Comparison of ENCODE assay signal across 10 cellular contexts in the genomic region with DNA sequence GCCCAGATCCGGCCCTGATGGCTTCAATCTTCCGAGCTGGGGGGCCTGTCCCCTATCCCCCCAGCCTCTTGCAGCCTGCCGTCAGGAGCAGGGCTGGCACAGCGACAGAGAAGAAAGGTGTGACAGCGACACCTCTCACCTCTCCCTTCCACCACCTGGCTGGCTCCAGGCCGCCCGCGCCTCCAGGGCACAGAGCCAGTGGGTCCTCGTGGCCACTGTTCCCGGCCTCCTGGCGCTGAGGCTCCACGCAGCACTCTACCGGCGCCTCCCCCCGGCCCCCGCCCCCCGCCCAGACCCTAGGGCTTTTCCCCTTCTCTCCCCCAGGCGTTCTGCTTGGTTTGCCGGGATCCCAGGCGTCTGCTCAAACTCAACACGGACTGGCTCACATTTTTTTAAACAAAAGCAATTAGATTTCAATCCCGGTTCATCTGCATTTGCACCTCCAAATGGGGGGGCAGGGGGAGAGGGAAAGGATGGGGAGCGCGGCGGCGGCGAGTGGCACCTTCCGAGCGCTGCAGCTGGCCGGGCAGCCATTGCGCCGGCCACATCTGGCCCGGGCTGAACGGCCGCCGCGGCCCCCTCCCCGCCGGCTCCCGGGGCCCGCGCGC. TPM values are rescaled to one million over a fixed set of nuclear protein-coding genes. Genes with fewer than 3 reads are reported as not detected.
A peak's percentile ranks its signal among the peaks of the same experiment; 100 is the strongest.
DNase-seq lines count a peak whose midpoint lies in the region; ATAC-seq and TF ChIP-seq lines count a peak whose summit lies in the region.
"Had no signal": no experiment of that assay in that cellular context is flagged by ENCODE, and none has a peak within 500 bp of the region (broad histone marks: within the 10 kb centered on the region; RNA-seq: fewer than 3 reads in every experiment).

No MANE protein-coding gene starts in this region.

- 1% methylated on average over 33 of the region's 43 CpGs for WGBS in hepatocyte (ENCODE audit: low lambda C conversion rate, missing lambda C conversion rate)

- ATAC-seq in activated naive CD8-positive, alpha-beta T cell treated with anti-CD3 and anti-CD28 coated beads, Interleukin-2, amount 10 ng/mL, durations not matched to agents 7 days and 5 days (ENCODE audit: low read depth): no peak
- ATAC-seq in thoracic aorta (ENCODE audit: insufficient number of reproducible peaks, low FRiP score, low read depth) (no peak), GM21423 (IDR thresholded peaks at IDR 0.05; ENCODE audit: unreplicated experiment) (no peak)
- ATAC-seq in naive thymus-derived CD4-positive, alpha-beta T cell: no peak
- ATAC-seq: gastrocnemius medialis had no signal

- H3K4me3 ChIP-seq in hepatocyte (no peak overlapping the region), thoracic aorta (peak overlapping the region; percentile 55)
- no peak overlapping the region for H3K4me3 ChIP-seq in naive thymus-derived CD4-positive, alpha-beta T cell (ENCODE audit: low read length)
- no peak overlapping the region for H3K4me3 ChIP-seq in CD4-positive, alpha-beta memory T cell (ENCODE audit: low read length in 2 of 2)

- intact Hi-C loops in naive thymus-derived CD4-positive, alpha-beta T cell (cut with micrococcal nuclease): loop anchor here (1.0 to 10.0 kb wide), 8 partner anchors 12 to 1703 kb away; a partner anchor contains a TSS
- intact Hi-C loops in CD4-positive, alpha-beta memory T cell (cut with micrococcal nuclease): loop anchor here (1.0 to 10.0 kb wide), 4 partner anchors 12 to 183 kb away; a partner anchor contains a TSS

- H3K4me2 ChIP-seq in hepatocyte: peak overlapping the region; percentile 75

- TF ChIP-seq CTCF in hepatocyte (IDR thresholded peaks at IDR 0.05; ENCODE audit: poor library complexity) (peak; percentile 2), thoracic aorta (IDR thresholded peaks at IDR 0.05) (no peak)

- peaks cover 75% of the 10 kb centered on the region for H3K27me3 Mint-ChIP-seq in activated naive CD8-positive, alpha-beta T cell treated with anti-CD3 and anti-CD28 coated beads, Interleukin-2, amount 10 ng/mL, durations not matched to agents 7 days and 5 days
- H3K27me3 Mint-ChIP-seq in activated naive CD8-positive, alpha-beta T cell treated with anti-CD3 and anti-CD28 coated beads for 36 hours: peaks cover 84% of the 10 kb centered on the region
- peaks cover 60 to 82% (median 67%) of the 10 kb centered on the region in 5 donors for H3K27me3 Mint-ChIP-seq in naive thymus-derived CD4-positive, alpha-beta T cell
- H3K27me3 Mint-ChIP-seq in CD4-positive, alpha-beta memory T cell: peaks cover 57 to 64% of the 10 kb centered on the region in 2 donors

- no peaks in the 10 kb centered on the region for H3K36me3 ChIP-seq in hepatocyte (replicated peaks; ENCODE audit: insufficient read depth, low read depth)
- H3K36me3 ChIP-seq in thoracic aorta: no peaks in the 10 kb centered on the region
- no peaks in the 10 kb centered on the region for H3K36me3 ChIP-seq in naive thymus-derived CD4-positive, alpha-beta T cell (ENCODE audit: control insufficient read depth in 2 of 3, insufficient read depth in 3 of 3, low read length in 3 of 3)
- H3K36me3 ChIP-seq in CD4-positive, alpha-beta memory T cell (ENCODE audit: insufficient read depth, low read length): no peaks in the 10 kb centered on the region
- H3K36me3 ChIP-seq: gastrocnemius medialis had no signal

- no peaks in the 10 kb centered on the region for H3K9me2 ChIP-seq in hepatocyte (replicated peaks; ENCODE audit: insufficient read depth)

- H3K79me2 ChIP-seq in hepatocyte: no peaks in the 10 kb centered on the region

- no peaks in the 10 kb centered on the region for H4K20me1 ChIP-seq in hepatocyte (ENCODE audit: insufficient read depth, poor library complexity, severe bottlenecking)

- H3K4me1 ChIP-seq in hepatocyte (ENCODE audit: insufficient read depth) (peaks cover 32% of the 10 kb centered on the region), thoracic aorta (ENCODE audit: control insufficient read depth in 1 of 2, low read depth in 2 of 2) (peaks cover 10 to 25% of the 10 kb centered on the region in 2 donors)
- peaks cover 24 to 40% of the 10 kb centered on the region in 2 donors for H3K4me1 ChIP-seq in naive thymus-derived CD4-positive, alpha-beta T cell (ENCODE audit: control insufficient read depth in 2 of 2, insufficient read depth in 2 of 2, low read length in 2 of 2)
- peaks cover 47% of the 10 kb centered on the region for H3K4me1 ChIP-seq in CD4-positive, alpha-beta memory T cell (ENCODE audit: insufficient read depth, low read length)

- H3K4me1 Mint-ChIP-seq in activated naive CD8-positive, alpha-beta T cell treated with anti-CD3 and anti-CD28 coated beads, Interleukin-2, amount 10 ng/mL, durations not matched to agents 7 days and 5 days: peaks cover 33% of the 10 kb centered on the region
- H3K4me1 Mint-ChIP-seq in activated naive CD8-positive, alpha-beta T cell treated with anti-CD3 and anti-CD28 coated beads for 36 hours: peaks cover 42% of the 10 kb centered on the region
- peaks cover 21 to 47% (median 39%) of the 10 kb centered on the region in 7 donors for H3K4me1 Mint-ChIP-seq in naive thymus-derived CD4-positive, alpha-beta T cell
- peaks cover 15 to 50% (median 29%) of the 10 kb centered on the region in 4 donors for H3K4me1 Mint-ChIP-seq in CD4-positive, alpha-beta memory T cell

- peak overlapping the region; percentile 45 for H3K4me3 Mint-ChIP-seq in activated naive CD8-positive, alpha-beta T cell treated with anti-CD3 and anti-CD28 coated beads, Interleukin-2, amount 10 ng/mL, durations not matched to agents 7 days and 5 days
- H3K4me3 Mint-ChIP-seq in activated naive CD8-positive, alpha-beta T cell treated with anti-CD3 and anti-CD28 coated beads for 36 hours: no peak overlapping the region
- H3K4me3 Mint-ChIP-seq in naive thymus-derived CD4-positive, alpha-beta T cell: peak overlapping the region in 2 of 10 donors; percentile 42 to 45
- H3K4me3 Mint-ChIP-seq in CD4-positive, alpha-beta memory T cell: peak overlapping the region in 1 of 8 donors; percentile 36
- H3K4me3 Mint-ChIP-seq: activated B cell treated with CpG ODN at 0.5 μM for 24 hours had no signal

- CTCF ChIA-PET in naive thymus-derived CD4-positive, alpha-beta T cell (lab: Charles Lee): no interaction called here
- CTCF ChIA-PET in CD4-positive, alpha-beta memory T cell (lab: Charles Lee; ENCODE audit: partially characterized antibody): interaction anchor here (1.0 to 1.5 kb wide), 2 partner anchors 25 to 158 kb away, joined by 3 read pairs; no protein-coding TSS in a partner anchor

- H3K27ac Mint-ChIP-seq in activated naive CD8-positive, alpha-beta T cell treated with anti-CD3 and anti-CD28 coated beads, Interleukin-2, amount 10 ng/mL, durations not matched to agents 7 days and 5 days: no peak overlapping the region
- H3K27ac Mint-ChIP-seq in activated naive CD8-positive, alpha-beta T cell treated with anti-CD3 and anti-CD28 coated beads for 36 hours: no peak overlapping the region
- H3K27ac Mint-ChIP-seq in naive thymus-derived CD4-positive, alpha-beta T cell: no peak overlapping the region
- H3K27ac Mint-ChIP-seq in CD4-positive, alpha-beta memory T cell: peak overlapping the region in 1 of 7 donors; percentile 84

- no peak for DNase-seq in activated naive CD8-positive, alpha-beta T cell treated with anti-CD3 and anti-CD28 coated beads, Interleukin-2, amount 10 ng/mL, durations not matched to agents 7 days and 5 days
- no peak for DNase-seq in activated naive CD8-positive, alpha-beta T cell treated with anti-CD3 and anti-CD28 coated beads for 36 hours
- DNase-seq in NCI-H2227 treated with DMSO at 0.1 percent for 48 hours (lab: John Stamatoyannopoulos, UW): peak; percentile 65
- no peak for DNase-seq in hepatocyte (ENCODE audit: low spot score)
- no peak for DNase-seq in thoracic aorta (ENCODE audit: low spot score)
- no peak for DNase-seq in naive thymus-derived CD4-positive, alpha-beta T cell
- no peak for DNase-seq in CD4-positive, alpha-beta memory T cell
- DNase-seq: activated B cell treated with CpG ODN at 0.5 μM for 24 hours, gastrocnemius medialis had no signal

- H3K27ac ChIP-seq in hepatocyte (no peak overlapping the region), thoracic aorta (no peak overlapping the region)
- H3K27ac ChIP-seq in naive thymus-derived CD4-positive, alpha-beta T cell (ENCODE audit: low read depth, low read length): no peak overlapping the region
- no peak overlapping the region for H3K27ac ChIP-seq in CD4-positive, alpha-beta memory T cell (ENCODE audit: low read depth, low read length)
- H3K27ac ChIP-seq: gastrocnemius medialis had no signal

- H3K9me3 Mint-ChIP-seq in activated naive CD8-positive, alpha-beta T cell treated with anti-CD3 and anti-CD28 coated beads, Interleukin-2, amount 10 ng/mL, durations not matched to agents 7 days and 5 days: no peaks in the 10 kb centered on the region
- no peaks in the 10 kb centered on the region for H3K9me3 Mint-ChIP-seq in activated naive CD8-positive, alpha-beta T cell treated with anti-CD3 and anti-CD28 coated beads for 36 hours
- peaks cover 0 to 9% (median 0%) of the 10 kb centered on the region in 11 donors for H3K9me3 Mint-ChIP-seq in naive thymus-derived CD4-positive, alpha-beta T cell
- H3K9me3 Mint-ChIP-seq in CD4-positive, alpha-beta memory T cell: peaks cover 0 to 15% (median under 1%) of the 10 kb centered on the region in 8 donors
- H3K9me3 Mint-ChIP-seq: activated B cell treated with CpG ODN at 0.5 μM for 24 hours had no signal

- POLR2A ChIA-PET in activated naive CD8-positive, alpha-beta T cell treated with anti-CD3 and anti-CD28 coated beads, Interleukin-2, amount 10 ng/mL, durations not matched to agents 7 days and 5 days (lab: Charles Lee): interaction anchor here (4.3 to 7.8 kb wide), 2 partner anchors 27 to 31 kb away, joined by 17 to 76 read pairs; a partner anchor contains a TSS
- POLR2A ChIA-PET in naive thymus-derived CD4-positive, alpha-beta T cell (lab: Charles Lee): interaction anchor here (0.9 to 6.4 kb wide), 6 partner anchors 8 to 31 kb away, joined by 3 to 51 read pairs (median 4); a partner anchor contains a TSS
- POLR2A ChIA-PET in CD4-positive, alpha-beta memory T cell (lab: Charles Lee; ENCODE audit: partially characterized antibody): interaction anchor here (10.4 to 32.1 kb wide), 2 partner anchors 11 to 28 kb away, joined by 79 to 503 read pairs; a partner anchor contains a TSS

- H3K9me3 ChIP-seq in hepatocyte (ENCODE audit: low read depth): no peaks in the 10 kb centered on the region
- no peaks in the 10 kb centered on the region for H3K9me3 ChIP-seq in thoracic aorta
- H3K9me3 ChIP-seq in naive thymus-derived CD4-positive, alpha-beta T cell (ENCODE audit: control insufficient read depth in 2 of 3, low read length in 3 of 3): no peaks in the 10 kb centered on the region
- H3K9me3 ChIP-seq in CD4-positive, alpha-beta memory T cell (ENCODE audit: control insufficient read depth in 1 of 2, low read length in 2 of 2): no peaks in the 10 kb centered on the region
- H3K9me3 ChIP-seq: gastrocnemius medialis had no signal

- no peaks in the 10 kb centered on the region for H3K36me3 Mint-ChIP-seq in activated naive CD8-positive, alpha-beta T cell treated with anti-CD3 and anti-CD28 coated beads, Interleukin-2, amount 10 ng/mL, durations not matched to agents 7 days and 5 days
- no peaks in the 10 kb centered on the region for H3K36me3 Mint-ChIP-seq in activated naive CD8-positive, alpha-beta T cell treated with anti-CD3 and anti-CD28 coated beads for 36 hours
- H3K36me3 Mint-ChIP-seq in naive thymus-derived CD4-positive, alpha-beta T cell: peaks cover 0 to 5% (median 0%) of the 10 kb centered on the region in 5 donors
- H3K36me3 Mint-ChIP-seq in CD4-positive, alpha-beta memory T cell: peaks cover 0 to 5% of the 10 kb centered on the region in 2 donors

- no peak overlapping the region for H2AFZ ChIP-seq in hepatocyte

- H3K27me3 ChIP-seq in hepatocyte (peaks cover 85% of the 10 kb centered on the region), thoracic aorta (replicated peaks; ENCODE audit: insufficient read depth) (peaks cover 57% of the 10 kb centered on the region)
- H3K27me3 ChIP-seq in naive thymus-derived CD4-positive, alpha-beta T cell (ENCODE audit: control insufficient read depth in 2 of 2, insufficient read depth in 2 of 2, low read length in 2 of 2): peaks cover 39 to 74% of the 10 kb centered on the region in 2 donors
- H3K27me3 ChIP-seq in CD4-positive, alpha-beta memory T cell (ENCODE audit: insufficient read depth, low read length): peaks cover 75% of the 10 kb centered on the region

RNA-seq across cellular contexts. Expression of a gene that starts 12.8 kb away (rescaled TPM):
- 1 to 10 TPM; 4.9 to 5.5 TPM for total RNA-seq in activated naive CD8-positive, alpha-beta T cell treated with anti-CD3 and anti-CD28 coated beads, Interleukin-2, amount 10 ng/mL, durations not matched to agents 7 days and 5 days
- 1 to 10 TPM; 3.5 to 4.1 TPM for total RNA-seq in activated naive CD8-positive, alpha-beta T cell treated with anti-CD3 and anti-CD28 coated beads for 36 hours
- total RNA-seq in hepatocyte (4.3 and 8.6 TPM in 2 replicates), thoracic aorta (1 to 10 TPM in 1 of 2 donors, under 1 TPM in 1; 0.71 to 7.4 TPM)
- 6.5 and 8.3 TPM in 2 replicates for polyA plus RNA-seq in hepatocyte
- 10 to 100 TPM in 1 of 5 experiments, 1 to 10 TPM in 4; 2.4 to 11.9 (median 3.0) TPM for total RNA-seq in naive thymus-derived CD4-positive, alpha-beta T cell
- 1 to 10 TPM in 1 of 2 donors, under 1 TPM in 1; 0.96 to 1.9 TPM for polyA plus RNA-seq in naive thymus-derived CD4-positive, alpha-beta T cell
- 1 to 10 TPM; 2.8 to 4.1 TPM for total RNA-seq in CD4-positive, alpha-beta memory T cell
- polyA plus RNA-seq in CD4-positive, alpha-beta memory T cell: under 1 TPM; 0.29 to 0.34 TPM

RNA-seq across cellular contexts. Expression of a gene that starts 29.6 kb away (rescaled TPM):
- total RNA-seq in activated naive CD8-positive, alpha-beta T cell treated with anti-CD3 and anti-CD28 coated beads, Interleukin-2, amount 10 ng/mL, durations not matched to agents 7 days and 5 days: 10 to 100 TPM; 53.8 to 54.4 TPM
- total RNA-seq in activated naive CD8-positive, alpha-beta T cell treated with anti-CD3 and anti-CD28 coated beads for 36 hours: 10 to 100 TPM; 18.2 to 18.6 TPM
- 49.6 and 56.1 TPM in 2 replicates for total RNA-seq in hepatocyte
- polyA plus RNA-seq in hepatocyte: 74.3 and 86.7 TPM in 2 replicates
- total RNA-seq in thoracic aorta: 10 to 100 TPM in 1 of 2 donors, 1 to 10 TPM in 1; 6.2 to 10.4 TPM
- total RNA-seq in naive thymus-derived CD4-positive, alpha-beta T cell: 100 to 1,000 TPM in 2 of 5 experiments, 10 to 100 TPM in 3; 37.7 to 134 (median 84.4) TPM
- 1 to 10 TPM; 4.0 to 7.4 TPM for polyA plus RNA-seq in naive thymus-derived CD4-positive, alpha-beta T cell
- total RNA-seq in CD4-positive, alpha-beta memory T cell: 10 to 100 TPM; 64.7 to 65.7 TPM
- 1 to 10 TPM; 1.2 to 9.7 TPM for polyA plus RNA-seq in CD4-positive, alpha-beta memory T cell

RNA-seq across cellular contexts. Expression of a gene that starts 31.7 kb away (rescaled TPM):
- 1 to 10 TPM; 9.2 to 9.6 TPM for total RNA-seq in activated naive CD8-positive, alpha-beta T cell treated with anti-CD3 and anti-CD28 coated beads, Interleukin-2, amount 10 ng/mL, durations not matched to agents 7 days and 5 days
- 1 to 10 TPM; 5.2 to 5.4 TPM for total RNA-seq in activated naive CD8-positive, alpha-beta T cell treated with anti-CD3 and anti-CD28 coated beads for 36 hours
- total RNA-seq in hepatocyte: 11.8 and 16.3 TPM in 2 replicates
- polyA plus RNA-seq in hepatocyte: 8.6 and 11.6 TPM in 2 replicates
- under 1 TPM in 1 of 2 donors, not detected in 1; 0.14 TPM for total RNA-seq in thoracic aorta
- total RNA-seq in naive thymus-derived CD4-positive, alpha-beta T cell: 1 to 10 TPM in 1 of 5 experiments, under 1 TPM in 4; 0.24 to 4.4 (median 0.41) TPM
- polyA plus RNA-seq in naive thymus-derived CD4-positive, alpha-beta T cell: under 1 TPM in 1 of 2 donors, not detected in 1; 0.41 TPM
- total RNA-seq in CD4-positive, alpha-beta memory T cell: under 1 TPM; 0.06 to 0.44 TPM
- not detected for polyA plus RNA-seq in CD4-positive, alpha-beta memory T cell
